1 cellular context compared by ENCODE assay signal in the genomic region with DNA sequence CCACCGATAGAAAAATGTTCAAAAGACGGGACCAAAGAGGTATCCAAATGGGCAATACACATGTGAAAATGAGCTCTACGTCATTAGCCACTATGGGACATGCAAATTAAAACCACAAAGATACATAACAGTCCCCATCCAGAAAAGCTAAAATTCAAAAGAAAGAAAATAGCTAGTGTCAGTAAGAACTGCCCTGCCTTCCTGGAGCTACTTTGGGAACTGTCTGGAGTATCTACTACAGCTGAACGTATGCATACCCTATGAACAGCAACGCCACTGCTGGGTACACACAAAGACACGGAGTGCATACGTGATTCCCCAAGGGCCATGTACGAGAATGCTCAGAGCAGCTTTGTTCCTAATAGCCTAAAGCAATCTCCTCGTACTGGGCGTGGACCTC.
TF ChIP-seq lines count a peak whose summit lies in the region.

No MANE protein-coding gene starts in this region.

TF ChIP-seq in IMR-90, 13 proteins besides CTCF, POLR2A, EP300 and RAD21:
- TF ChIP-seq CHD1 (IDR thresholded peaks at IDR 0.05; ENCODE audit: low read depth, low read length) (no peak), NFE2L2 (IDR thresholded peaks at IDR 0.05; ENCODE audit: low read depth, low read length) (no peak), RCOR1 (IDR thresholded peaks at IDR 0.05; ENCODE audit: insufficient replicate concordance, low read length) (no peak), RFX5 (IDR thresholded peaks at IDR 0.05; ENCODE audit: low read depth, low read length) (no peak)
